Comparison of ENCODE assay signal across 8 cellular contexts in the genomic region with DNA sequence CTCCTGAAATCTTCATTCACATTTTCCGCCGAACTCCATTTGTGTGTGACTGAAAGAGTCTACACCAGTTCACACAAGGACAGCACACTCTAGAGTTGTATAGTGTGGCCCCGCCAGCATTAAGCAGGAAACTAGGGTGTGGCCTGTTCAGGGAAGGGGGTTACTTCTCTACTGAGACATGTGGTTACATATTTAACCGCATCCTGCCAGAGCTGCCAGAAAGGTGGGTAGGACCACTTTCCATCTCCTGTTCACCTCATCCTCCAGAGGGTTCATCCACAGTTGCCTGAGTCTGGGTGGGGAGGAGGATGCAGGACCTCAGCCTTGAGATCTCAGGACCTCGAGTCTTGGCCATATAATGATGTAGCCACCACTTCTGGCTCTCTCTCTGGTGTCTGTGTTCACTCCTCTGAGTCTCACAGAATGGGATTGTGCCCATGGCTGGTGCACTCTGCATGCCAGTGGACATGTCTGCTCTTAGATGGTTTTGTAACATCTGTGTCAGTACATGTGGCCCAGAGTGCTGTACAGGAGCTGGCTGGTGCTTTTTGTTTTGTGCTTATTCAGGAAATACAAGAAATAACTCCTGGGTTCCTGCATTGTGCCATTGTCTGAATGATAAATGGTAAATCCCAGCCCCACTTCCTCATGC. TPM values are rescaled to one million over a fixed set of nuclear protein-coding genes. Genes with fewer than 3 reads are reported as not detected.
DNase-seq lines count a peak whose midpoint lies in the region; ATAC-seq lines count a peak whose summit lies in the region.

No MANE protein-coding gene starts in this region.

- DNase-seq in T follicular helper cell (ENCODE audit: low read depth) (peak; percentile 55), HUDEP-2 (lab: John Stamatoyannopoulos, UW; ENCODE audit: unreplicated experiment in 76 of 76) (no peak), NCI-H2171 treated with DMSO at 0.1 percent for 48 hours (lab: John Stamatoyannopoulos, UW) (no peak), OCI-M2 (lab: John Stamatoyannopoulos, UW; ENCODE audit: unreplicated experiment) (no peak)
- DNase-seq in activated naive CD8-positive, alpha-beta T cell treated with anti-CD3 and anti-CD28 coated beads for 36 hours = peak; percentile 75
- peak; percentile 20 to 37 for DNase-seq in stimulated activated CD8-positive, alpha-beta memory T cell treated with anti-CD3 and anti-CD28 coated beads, Interleukin-2, amount 100 ng/mL, for 48 hours (ENCODE audit: low read depth in 2 of 2)

- peak overlapping the region; percentile 84 for H3K27ac Mint-ChIP-seq in activated naive CD8-positive, alpha-beta T cell treated with anti-CD3 and anti-CD28 coated beads for 36 hours

- ATAC-seq in GM18519 (IDR thresholded peaks at IDR 0.05; ENCODE audit: low FRiP score, unreplicated experiment) (peak; percentile 80), HG02885 (IDR thresholded peaks at IDR 0.05; ENCODE audit: poor library complexity, unreplicated experiment) (peak; percentile 84)

- H3K4me1 Mint-ChIP-seq in activated naive CD8-positive, alpha-beta T cell treated with anti-CD3 and anti-CD28 coated beads for 36 hours = peaks cover 43% of the 10 kb centered on the region

- peaks cover 31% of the 10 kb centered on the region for H3K36me3 Mint-ChIP-seq in activated naive CD8-positive, alpha-beta T cell treated with anti-CD3 and anti-CD28 coated beads for 36 hours

- H3K9me3 Mint-ChIP-seq in activated naive CD8-positive, alpha-beta T cell treated with anti-CD3 and anti-CD28 coated beads for 36 hours = peaks cover 8% of the 10 kb centered on the region

- peak overlapping the region; percentile 40 for H3K4me3 Mint-ChIP-seq in activated naive CD8-positive, alpha-beta T cell treated with anti-CD3 and anti-CD28 coated beads for 36 hours

- no peaks in the 10 kb centered on the region for H3K27me3 Mint-ChIP-seq in activated naive CD8-positive, alpha-beta T cell treated with anti-CD3 and anti-CD28 coated beads for 36 hours

RNA-seq across cellular contexts. Expression of a gene that starts 7.7 kb away (rescaled TPM):
- total RNA-seq in activated naive CD8-positive, alpha-beta T cell treated with anti-CD3 and anti-CD28 coated beads for 36 hours = 10 to 100 TPM; 36.3 to 38.8 TPM

Comparison
In these comparisons a context has a peak if more than half of its experiments do, and no peak if none do; other contexts are left out.
1. DNase-seq: peak in T follicular helper cell (single experiment), activated naive CD8-positive, alpha-beta T cell treated with anti-CD3 and anti-CD28 coated beads for 36 hours (single experiment) and stimulated activated CD8-positive, alpha-beta memory T cell treated with anti-CD3 and anti-CD28 coated beads, Interleukin-2, amount 100 ng/mL, for 48 hours (2 of 2); none in HUDEP-2 (0 of 76), NCI-H2171 treated with DMSO at 0.1 percent for 48 hours (single experiment) and OCI-M2 (single experiment).